ENCODE assay signal across 1 cellular context in genomic region chr10:103491729-103492364, GRCh38.
A peak's percentile ranks its signal among the peaks of the same experiment; 100 is the strongest.
TF ChIP-seq lines count a peak whose summit lies in the region.

No MANE protein-coding gene starts in this region.

TF ChIP-seq in HCT116, 20 proteins besides CTCF, POLR2A, EP300 and RAD21:
- TF ChIP-seq POLR2AphosphoS5 (IDR thresholded peaks at IDR 0.05; ENCODE audit: low read depth, low read length) (peak; percentile 41; the same call in 1 of the 2 replicates), CEBPB (IDR thresholded peaks at IDR 0.05; ENCODE audit: low read depth) (no peak), EZH2phosphoT487 (IDR thresholded peaks at IDR 0.05; ENCODE audit: borderline replicate concordance) (no peak), ZFX (IDR thresholded peaks at IDR 0.05) (peak; percentile 19; the same call in 1 of the 2 replicates), EZH2 (IDR thresholded peaks at IDR 0.05) (no peak), ZNF274 (IDR thresholded peaks at IDR 0.05; ENCODE audit: low read depth, low read length) (no peak), EGR1 (IDR thresholded peaks at IDR 0.05; ENCODE audit: low read depth) (no peak), SIN3A (IDR thresholded peaks at IDR 0.05; ENCODE audit: low read depth) (no peak), ZBTB33 (IDR thresholded peaks at IDR 0.05; ENCODE audit: extremely low read depth, insufficient replicate concordance, low read length) (no peak), SRF (IDR thresholded peaks at IDR 0.05; ENCODE audit: low read depth) (no peak)
- TF ChIP-seq, protein P1, sequence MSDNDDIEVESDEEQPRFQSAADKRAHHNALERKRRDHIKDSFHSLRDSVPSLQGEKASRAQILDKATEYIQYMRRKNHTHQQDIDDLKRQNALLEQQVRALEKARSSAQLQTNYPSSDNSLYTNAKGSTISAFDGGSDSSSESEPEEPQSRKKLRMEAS (IDR thresholded peaks at IDR 0.05), result peak; percentile 83
